In the genomic region with DNA sequence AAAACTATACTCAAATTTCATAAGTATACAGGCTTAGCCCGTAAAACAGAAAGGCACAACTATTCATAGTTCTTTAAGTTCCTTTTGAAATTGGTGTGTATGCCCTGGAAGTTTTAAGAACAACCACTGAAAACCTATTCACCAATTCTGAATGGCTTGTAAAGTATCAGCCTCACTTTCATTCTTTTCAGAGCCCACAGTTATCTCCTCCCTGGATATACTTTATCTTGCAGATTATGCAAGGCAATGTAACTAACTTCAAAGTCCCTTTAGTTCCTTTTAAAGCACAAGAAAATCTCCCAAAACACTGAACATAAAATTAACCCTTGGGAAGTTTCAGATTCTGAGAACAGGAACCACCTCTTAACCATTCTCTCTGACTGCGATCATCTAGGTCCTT, we compare ENCODE assay signal across 8 cellular contexts. TPM values are rescaled to one million over a fixed set of nuclear protein-coding genes. Genes with fewer than 3 reads are reported as not detected.
DNase-seq lines count a peak whose midpoint lies in the region; ATAC-seq and TF ChIP-seq lines count a peak whose summit lies in the region.

No MANE protein-coding gene starts in this region.

- intact Hi-C loops in CD14-positive monocyte (cut with micrococcal nuclease): no loop called here

- no peaks in the 10 kb centered on the region for H3K36me3 ChIP-seq in MM.1S (replicated peaks; ENCODE audit: insufficient read depth, low read length)
- H3K36me3 ChIP-seq in neural cell (ENCODE audit: insufficient read depth, low read length): no peaks in the 10 kb centered on the region

- no peaks in the 10 kb centered on the region for H3K9me2 ChIP-seq in MM.1S (replicated peaks; ENCODE audit: insufficient read depth, low read length)
- H3K9me2 ChIP-seq in neural cell (ENCODE audit: insufficient read depth, low read length): no peaks in the 10 kb centered on the region

- H3K4me3 Mint-ChIP-seq in CD14-positive monocyte: peak overlapping the region; percentile 96 to 97
- H3K4me3 Mint-ChIP-seq in effector memory CD8-positive, alpha-beta T cell: peak overlapping the region; percentile 98 to 99

- no peaks in the 10 kb centered on the region for H4K20me1 ChIP-seq in MM.1S (ENCODE audit: insufficient read depth, low read length)
- no peaks in the 10 kb centered on the region for H4K20me1 ChIP-seq in neural cell (ENCODE audit: insufficient read depth)

- peaks cover 39% of the 10 kb centered on the region for H3K4me1 Mint-ChIP-seq in CD14-positive monocyte
- peaks cover 50 to 57% of the 10 kb centered on the region in 2 donors for H3K4me1 Mint-ChIP-seq in effector memory CD8-positive, alpha-beta T cell (ENCODE audit: low read depth in 2 of 2)

- TF ChIP-seq RAD21 in neural cell (conservative IDR thresholded peaks at IDR 0.05): no peak

- H3K9ac ChIP-seq in MM.1S (ENCODE audit: low read length): peak overlapping the region; percentile 64; the same call in 1 of the 2 replicates
- H3K9ac ChIP-seq in neural cell (ENCODE audit: low read length): peak overlapping the region; percentile 77

- TF ChIP-seq CTCF in CD14-positive monocyte (IDR thresholded peaks at IDR 0.05): no peak
- no peak for TF ChIP-seq CTCF in MM.1S (IDR thresholded peaks at IDR 0.05; ENCODE audit: low read length)
- no peak for TF ChIP-seq CTCF in neural cell (IDR thresholded peaks at IDR 0.05; ENCODE audit: poor library complexity, severe bottlenecking)

- peaks cover 0 to 11% of the 10 kb centered on the region in 2 donors for H3K36me3 Mint-ChIP-seq in CD14-positive monocyte
- peaks cover 17% of the 10 kb centered on the region for H3K36me3 Mint-ChIP-seq in effector memory CD8-positive, alpha-beta T cell (ENCODE audit: insufficient read depth)

- H3K27ac ChIP-seq in MM.1S (ENCODE audit: low read length) (no peak overlapping the region; the same call in 1 of the 2 replicates), neural cell (ENCODE audit: low read length) (no peak overlapping the region)

- H3K4me2 ChIP-seq in MM.1S (ENCODE audit: low read depth, low read length): peak overlapping the region; percentile 87
- peak overlapping the region; percentile 47 for H3K4me2 ChIP-seq in neural cell (ENCODE audit: low read length)

- H3K4me1 ChIP-seq in MM.1S (ENCODE audit: low read length): peaks cover 17% of the 10 kb centered on the region

- in situ Hi-C loops in G401 (cut with HindIII; ENCODE audit: low sequenced_read_pairs): no loop called here

- no peak for TF ChIP-seq EP300 in neural cell (conservative IDR thresholded peaks at IDR 0.05; ENCODE audit: poor library complexity, severe bottlenecking)

- H3K4me3 ChIP-seq in MM.1S (ENCODE audit: low read length): peak overlapping the region; percentile 88
- H3K4me3 ChIP-seq in neural cell (ENCODE audit: low read length): peak overlapping the region; percentile 76

- H3K27me3 Mint-ChIP-seq in CD14-positive monocyte (ENCODE audit: low read depth in 3 of 3): peaks cover 1 to 2% (median 2%) of the 10 kb centered on the region in 3 donors
- no peaks in the 10 kb centered on the region for H3K27me3 Mint-ChIP-seq in effector memory CD8-positive, alpha-beta T cell

- no peaks in the 10 kb centered on the region for H3K27me3 ChIP-seq in MM.1S (replicated peaks; ENCODE audit: insufficient read depth, low read length)
- peaks cover 5% of the 10 kb centered on the region for H3K27me3 ChIP-seq in neural cell (ENCODE audit: insufficient read depth, low read depth, low read length)

- no peak for DNase-seq in CD14-positive monocyte (ENCODE audit: low spot score)
- DNase-seq in MM.1S: no peak
- DNase-seq in effector memory CD8-positive, alpha-beta T cell: no peak
- no peak for DNase-seq in G401 (ENCODE audit: low spot score)
- no peak for DNase-seq in NOMO-1 treated with dmso at 0.1 percent for 144 hours (lab: John Stamatoyannopoulos, UW; ENCODE audit: unreplicated experiment)

- H2AFZ ChIP-seq in MM.1S (ENCODE audit: low read length) (peak overlapping the region; percentile 74), neural cell (ENCODE audit: low read depth, low read length) (no peak overlapping the region)

- H3K9me3 ChIP-seq in MM.1S (replicated peaks; ENCODE audit: insufficient read depth, low read length) (no peaks in the 10 kb centered on the region), neural cell (ENCODE audit: low read length) (no peaks in the 10 kb centered on the region)

- peak overlapping the region; percentile 64 to 95 (median 89) for H3K27ac Mint-ChIP-seq in CD14-positive monocyte
- peak overlapping the region; percentile 92 to 99 for H3K27ac Mint-ChIP-seq in effector memory CD8-positive, alpha-beta T cell

- H3K79me2 ChIP-seq in MM.1S (ENCODE audit: low read length): peaks cover 50% of the 10 kb centered on the region
- peaks cover 27% of the 10 kb centered on the region for H3K79me2 ChIP-seq in neural cell (replicated peaks; ENCODE audit: insufficient read depth, low read length)

- no peak for ATAC-seq in effector memory CD8-positive, alpha-beta T cell (replicated peaks)
- ATAC-seq in GM18909 (IDR thresholded peaks at IDR 0.05; ENCODE audit: poor library complexity, unreplicated experiment) (no peak), HG03460 (IDR thresholded peaks at IDR 0.05; ENCODE audit: unreplicated experiment) (no peak)

- H3F3A ChIP-seq in MM.1S (ENCODE audit: insufficient read depth, low read length) (peaks cover 21% of the 10 kb centered on the region), neural cell (ENCODE audit: insufficient read depth, low read length, poor library complexity, severe bottlenecking) (no peaks in the 10 kb centered on the region)

- H3K9me3 Mint-ChIP-seq in CD14-positive monocyte: peaks cover 0 to 1% (median 0%) of the 10 kb centered on the region in 7 donors
- no peaks in the 10 kb centered on the region for H3K9me3 Mint-ChIP-seq in effector memory CD8-positive, alpha-beta T cell

TF ChIP-seq in neural cell, 6 proteins besides CTCF, POLR2A, EP300 and RAD21:
- TF ChIP-seq POLR2AphosphoS5 (IDR thresholded peaks at IDR 0.05) (no peak), TAF1 (IDR thresholded peaks at IDR 0.05; ENCODE audit: low read depth) (no peak), SMC3 (conservative IDR thresholded peaks at IDR 0.05; ENCODE audit: poor library complexity) (no peak), EZH2 (IDR thresholded peaks at IDR 0.05; ENCODE audit: borderline replicate concordance, insufficient read depth, low read length, poor library complexity, severe bottlenecking) (no peak), MXI1 (conservative IDR thresholded peaks at IDR 0.05; ENCODE audit: poor library complexity, severe bottlenecking) (no peak)
- TF ChIP-seq, protein P1, sequence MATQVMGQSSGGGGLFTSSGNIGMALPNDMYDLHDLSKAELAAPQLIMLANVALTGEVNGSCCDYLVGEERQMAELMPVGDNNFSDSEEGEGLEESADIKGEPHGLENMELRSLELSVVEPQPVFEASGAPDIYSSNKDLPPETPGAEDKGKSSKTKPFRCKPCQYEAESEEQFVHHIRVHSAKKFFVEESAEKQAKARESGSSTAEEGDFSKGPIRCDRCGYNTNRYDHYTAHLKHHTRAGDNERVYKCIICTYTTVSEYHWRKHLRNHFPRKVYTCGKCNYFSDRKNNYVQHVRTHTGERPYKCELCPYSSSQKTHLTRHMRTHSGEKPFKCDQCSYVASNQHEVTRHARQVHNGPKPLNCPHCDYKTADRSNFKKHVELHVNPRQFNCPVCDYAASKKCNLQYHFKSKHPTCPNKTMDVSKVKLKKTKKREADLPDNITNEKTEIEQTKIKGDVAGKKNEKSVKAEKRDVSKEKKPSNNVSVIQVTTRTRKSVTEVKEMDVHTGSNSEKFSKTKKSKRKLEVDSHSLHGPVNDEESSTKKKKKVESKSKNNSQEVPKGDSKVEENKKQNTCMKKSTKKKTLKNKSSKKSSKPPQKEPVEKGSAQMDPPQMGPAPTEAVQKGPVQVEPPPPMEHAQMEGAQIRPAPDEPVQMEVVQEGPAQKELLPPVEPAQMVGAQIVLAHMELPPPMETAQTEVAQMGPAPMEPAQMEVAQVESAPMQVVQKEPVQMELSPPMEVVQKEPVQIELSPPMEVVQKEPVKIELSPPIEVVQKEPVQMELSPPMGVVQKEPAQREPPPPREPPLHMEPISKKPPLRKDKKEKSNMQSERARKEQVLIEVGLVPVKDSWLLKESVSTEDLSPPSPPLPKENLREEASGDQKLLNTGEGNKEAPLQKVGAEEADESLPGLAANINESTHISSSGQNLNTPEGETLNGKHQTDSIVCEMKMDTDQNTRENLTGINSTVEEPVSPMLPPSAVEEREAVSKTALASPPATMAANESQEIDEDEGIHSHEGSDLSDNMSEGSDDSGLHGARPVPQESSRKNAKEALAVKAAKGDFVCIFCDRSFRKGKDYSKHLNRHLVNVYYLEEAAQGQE (IDR thresholded peaks at IDR 0.05; ENCODE audit: borderline replicate concordance): no peak
TF ChIP-seq in neural cell: peak in this region for 0.

RNA-seq across cellular contexts. Expression of a gene that starts 1.1 kb away (rescaled TPM):
- 10 to 100 TPM; 10.7 to 15.7 TPM for polyA plus RNA-seq in CD14-positive monocyte
- polyA plus RNA-seq in neural cell: 9.9 and 10.6 TPM in 2 replicates
- polyA minus RNA-seq in neural cell: 30.4 and 32.5 TPM in 2 replicates
- total RNA-seq in G401 (2014; rRNA removed; shearing (Covaris generic)): 3.8 and 6.6 TPM in 2 replicates
